Comparison of ENCODE assay signal across 9 cellular contexts in the genomic region with DNA sequence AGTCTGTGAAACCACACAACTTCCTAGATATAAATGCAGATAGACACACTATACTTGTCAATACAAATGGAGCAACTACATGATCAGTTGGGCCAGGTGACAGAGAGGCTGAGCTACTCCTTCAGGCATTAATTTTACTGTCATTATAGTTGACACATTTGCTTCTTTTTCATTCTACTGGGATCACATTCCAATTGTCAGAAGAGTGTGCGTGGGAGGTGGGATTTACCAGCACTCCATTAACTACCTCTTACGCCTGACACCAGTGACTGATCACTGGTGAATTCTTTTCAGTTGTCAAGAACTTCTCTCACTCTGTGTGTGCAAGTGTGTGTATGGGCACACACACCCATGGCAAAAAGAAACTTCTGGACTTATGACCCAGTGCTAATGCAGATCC.
"Had no signal": no experiment of that assay in that cellular context is flagged by ENCODE, and none has a peak within 500 bp of the region (broad histone marks: within the 10 kb centered on the region; RNA-seq: fewer than 3 reads in every experiment).

No MANE protein-coding gene starts in this region.

- H3K4me3 ChIP-seq: GM23248, HAP-1, K562 had no signal

- H2AFZ ChIP-seq: GM23248 had no signal

- DNase-seq: GM23248, GOT3, H7, HFFc6, IMR-90 had no signal

- H3K36me3 ChIP-seq: HAP-1 had no signal

- FAIRE-seq: HTR-8/SVneo, K562 had no signal

- H3K9ac ChIP-seq: GM23248 had no signal

- H3K27ac ChIP-seq: GM23248 had no signal

- ATAC-seq: HCT116, K562 had no signal

- H3K4me1 ChIP-seq: HAP-1 had no signal

- H3K9me3 ChIP-seq: HAP-1 had no signal
